Comparison of ENCODE assay signal across 1 cellular context in the genomic region with DNA sequence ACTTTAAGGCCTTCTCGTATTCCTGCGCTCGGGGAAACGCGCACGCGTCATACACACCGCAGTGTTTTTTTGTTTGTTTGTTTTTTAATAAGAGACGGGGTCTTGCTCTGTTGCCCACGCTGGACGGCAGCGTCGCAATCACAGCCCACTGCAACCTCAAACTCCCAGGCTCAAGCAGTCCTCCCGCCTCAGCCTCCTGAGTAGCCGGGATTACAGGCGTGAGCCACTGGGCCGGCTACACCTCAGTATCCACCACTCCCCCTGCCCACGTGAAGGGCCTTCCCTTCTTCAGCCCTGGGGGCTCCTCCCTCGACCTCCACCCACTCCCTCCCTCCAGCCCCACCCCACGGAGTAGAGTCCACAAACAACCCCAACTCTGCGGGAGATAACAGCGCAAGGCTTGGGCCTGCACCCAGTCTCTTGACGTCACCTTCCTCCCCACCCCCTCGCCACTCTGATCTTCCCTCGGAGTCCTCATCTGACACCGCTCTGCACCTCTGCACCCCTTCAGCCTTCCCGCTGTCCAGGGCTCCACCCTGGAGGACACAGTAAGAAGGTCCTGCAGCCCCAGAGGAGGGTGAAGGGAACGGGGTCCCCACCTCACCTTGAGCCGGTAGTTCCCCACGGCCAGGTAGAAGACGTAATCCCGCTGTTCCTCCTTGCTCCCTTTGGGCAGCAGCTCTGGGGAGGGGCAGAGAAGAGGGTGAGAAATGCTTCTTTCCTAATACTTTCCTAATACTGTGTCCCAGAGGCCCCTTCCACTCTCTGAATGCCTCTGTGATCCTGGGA.
TF ChIP-seq lines count a peak whose summit lies in the region.

No MANE protein-coding gene starts in this region.

TF ChIP-seq in K562, 482 proteins besides CTCF, POLR2A, EP300 and RAD21 (continued from another document and continues in another):
- TF ChIP-seq, protein P1, sequence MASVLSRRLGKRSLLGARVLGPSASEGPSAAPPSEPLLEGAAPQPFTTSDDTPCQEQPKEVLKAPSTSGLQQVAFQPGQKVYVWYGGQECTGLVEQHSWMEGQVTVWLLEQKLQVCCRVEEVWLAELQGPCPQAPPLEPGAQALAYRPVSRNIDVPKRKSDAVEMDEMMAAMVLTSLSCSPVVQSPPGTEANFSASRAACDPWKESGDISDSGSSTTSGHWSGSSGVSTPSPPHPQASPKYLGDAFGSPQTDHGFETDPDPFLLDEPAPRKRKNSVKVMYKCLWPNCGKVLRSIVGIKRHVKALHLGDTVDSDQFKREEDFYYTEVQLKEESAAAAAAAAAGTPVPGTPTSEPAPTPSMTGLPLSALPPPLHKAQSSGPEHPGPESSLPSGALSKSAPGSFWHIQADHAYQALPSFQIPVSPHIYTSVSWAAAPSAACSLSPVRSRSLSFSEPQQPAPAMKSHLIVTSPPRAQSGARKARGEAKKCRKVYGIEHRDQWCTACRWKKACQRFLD (CRISPR knock-in tag; IDR thresholded peaks at IDR 0.05) = no peak
- TF ChIP-seq ERF (CRISPR knock-in tag; IDR thresholded peaks at IDR 0.05) (no peak), ZNF282 (CRISPR knock-in tag; IDR thresholded peaks at IDR 0.05) (no peak), SLC30A9 (CRISPR knock-in tag; IDR thresholded peaks at IDR 0.05) (no peak), ZBTB8A (IDR thresholded peaks at IDR 0.05; ENCODE audit: partially characterized antibody) (no peak), SRSF3 (IDR thresholded peaks at IDR 0.05; ENCODE audit: insufficient read depth, low read length) (no peak), ZNF695 (CRISPR knock-in tag; IDR thresholded peaks at IDR 0.05) (no peak), SRSF7 (optimal IDR thresholded peaks at IDR 0.05; ENCODE audit: low read depth, low read length) (no peak), KDM2B (CRISPR knock-in tag; IDR thresholded peaks at IDR 0.05) (no peak), ZFPM2 (CRISPR knock-in tag; IDR thresholded peaks at IDR 0.05) (no peak), ZNF77 (CRISPR knock-in tag; IDR thresholded peaks at IDR 0.05) (no peak), DMBX1 (CRISPR knock-in tag; IDR thresholded peaks at IDR 0.05; ENCODE audit: borderline replicate concordance) (no peak), SP2 (IDR thresholded peaks at IDR 0.05; ENCODE audit: extremely low read depth, low read depth, low read length, poor library complexity, severe bottlenecking) (no peak), GATAD2B (IDR thresholded peaks at IDR 0.05; ENCODE audit: borderline replicate concordance) (no peak), ATF1 (CRISPR knock-in tag; IDR thresholded peaks at IDR 0.05) (no peak), ATF1 (tag; IDR thresholded peaks at IDR 0.05) (peak; percentile 92), SMAD4 (CRISPR knock-in tag; conservative IDR thresholded peaks at IDR 0.05) (no peak), CBFA2T3 (IDR thresholded peaks at IDR 0.05) (peak; percentile 63), TBP (optimal IDR thresholded peaks at IDR 0.05; ENCODE audit: low read depth, low read length) (no peak)
- TF ChIP-seq, protein P2, sequence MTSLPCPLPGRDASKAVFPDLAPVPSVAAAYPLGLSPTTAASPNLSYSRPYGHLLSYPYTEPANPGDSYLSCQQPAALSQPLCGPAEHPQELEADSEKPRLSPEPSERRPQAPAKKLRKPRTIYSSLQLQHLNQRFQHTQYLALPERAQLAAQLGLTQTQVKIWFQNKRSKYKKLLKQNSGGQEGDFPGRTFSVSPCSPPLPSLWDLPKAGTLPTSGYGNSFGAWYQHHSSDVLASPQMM (CRISPR knock-in tag; IDR thresholded peaks at IDR 0.05) = no peak
- TF ChIP-seq, protein P3, sequence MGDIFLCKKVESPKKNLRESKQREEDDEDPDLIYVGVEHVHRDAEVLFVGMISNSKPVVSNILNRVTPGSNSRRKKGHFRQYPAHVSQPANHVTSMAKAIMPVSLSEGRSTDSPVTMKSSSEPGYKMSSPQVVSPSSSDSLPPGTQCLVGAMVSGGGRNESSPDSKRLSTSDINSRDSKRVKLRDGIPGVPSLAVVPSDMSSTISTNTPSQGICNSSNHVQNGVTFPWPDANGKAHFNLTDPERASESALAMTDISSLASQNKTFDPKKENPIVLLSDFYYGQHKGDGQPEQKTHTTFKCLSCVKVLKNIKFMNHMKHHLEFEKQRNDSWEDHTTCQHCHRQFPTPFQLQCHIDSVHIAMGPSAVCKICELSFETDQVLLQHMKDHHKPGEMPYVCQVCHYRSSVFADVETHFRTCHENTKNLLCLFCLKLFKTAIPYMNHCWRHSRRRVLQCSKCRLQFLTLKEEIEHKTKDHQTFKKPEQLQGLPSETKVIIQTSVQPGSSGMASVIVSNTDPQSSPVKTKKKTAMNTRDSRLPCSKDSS (IDR thresholded peaks at IDR 0.05; ENCODE audit: low read depth, partially characterized antibody) = no peak
- TF ChIP-seq, protein P4, sequence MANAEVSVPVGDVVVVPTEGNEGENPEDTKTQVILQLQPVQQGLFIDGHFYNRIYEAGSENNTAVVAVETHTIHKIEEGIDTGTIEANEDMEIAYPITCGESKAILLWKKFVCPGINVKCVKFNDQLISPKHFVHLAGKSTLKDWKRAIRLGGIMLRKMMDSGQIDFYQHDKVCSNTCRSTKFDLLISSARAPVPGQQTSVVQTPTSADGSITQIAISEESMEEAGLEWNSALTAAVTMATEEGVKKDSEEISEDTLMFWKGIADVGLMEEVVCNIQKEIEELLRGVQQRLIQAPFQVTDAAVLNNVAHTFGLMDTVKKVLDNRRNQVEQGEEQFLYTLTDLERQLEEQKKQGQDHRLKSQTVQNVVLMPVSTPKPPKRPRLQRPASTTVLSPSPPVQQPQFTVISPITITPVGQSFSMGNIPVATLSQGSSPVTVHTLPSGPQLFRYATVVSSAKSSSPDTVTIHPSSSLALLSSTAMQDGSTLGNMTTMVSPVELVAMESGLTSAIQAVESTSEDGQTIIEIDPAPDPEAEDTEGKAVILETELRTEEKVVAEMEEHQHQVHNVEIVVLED (CRISPR knock-in tag; IDR thresholded peaks at IDR 0.05) = no peak
- TF ChIP-seq, protein P5, sequence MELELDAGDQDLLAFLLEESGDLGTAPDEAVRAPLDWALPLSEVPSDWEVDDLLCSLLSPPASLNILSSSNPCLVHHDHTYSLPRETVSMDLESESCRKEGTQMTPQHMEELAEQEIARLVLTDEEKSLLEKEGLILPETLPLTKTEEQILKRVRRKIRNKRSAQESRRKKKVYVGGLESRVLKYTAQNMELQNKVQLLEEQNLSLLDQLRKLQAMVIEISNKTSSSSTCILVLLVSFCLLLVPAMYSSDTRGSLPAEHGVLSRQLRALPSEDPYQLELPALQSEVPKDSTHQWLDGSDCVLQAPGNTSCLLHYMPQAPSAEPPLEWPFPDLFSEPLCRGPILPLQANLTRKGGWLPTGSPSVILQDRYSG (tag; conservative IDR thresholded peaks at IDR 0.05; ENCODE audit: low read depth) = no peak
- TF ChIP-seq, protein P6, sequence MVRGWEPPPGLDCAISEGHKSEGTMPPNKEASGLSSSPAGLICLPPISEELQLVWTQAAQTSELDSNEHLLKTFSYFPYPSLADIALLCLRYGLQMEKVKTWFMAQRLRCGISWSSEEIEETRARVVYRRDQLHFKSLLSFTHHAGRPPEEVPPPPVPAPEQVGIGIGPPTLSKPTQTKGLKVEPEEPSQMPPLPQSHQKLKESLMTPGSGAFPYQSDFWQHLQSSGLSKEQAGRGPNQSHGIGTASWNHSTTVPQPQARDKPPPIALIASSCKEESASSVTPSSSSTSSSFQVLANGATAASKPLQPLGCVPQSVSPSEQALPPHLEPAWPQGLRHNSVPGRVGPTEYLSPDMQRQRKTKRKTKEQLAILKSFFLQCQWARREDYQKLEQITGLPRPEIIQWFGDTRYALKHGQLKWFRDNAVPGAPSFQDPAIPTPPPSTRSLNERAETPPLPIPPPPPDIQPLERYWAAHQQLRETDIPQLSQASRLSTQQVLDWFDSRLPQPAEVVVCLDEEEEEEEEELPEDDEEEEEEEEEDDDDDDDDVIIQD (CRISPR knock-in tag; IDR thresholded peaks at IDR 0.05) = no peak
- TF ChIP-seq, protein P7, sequence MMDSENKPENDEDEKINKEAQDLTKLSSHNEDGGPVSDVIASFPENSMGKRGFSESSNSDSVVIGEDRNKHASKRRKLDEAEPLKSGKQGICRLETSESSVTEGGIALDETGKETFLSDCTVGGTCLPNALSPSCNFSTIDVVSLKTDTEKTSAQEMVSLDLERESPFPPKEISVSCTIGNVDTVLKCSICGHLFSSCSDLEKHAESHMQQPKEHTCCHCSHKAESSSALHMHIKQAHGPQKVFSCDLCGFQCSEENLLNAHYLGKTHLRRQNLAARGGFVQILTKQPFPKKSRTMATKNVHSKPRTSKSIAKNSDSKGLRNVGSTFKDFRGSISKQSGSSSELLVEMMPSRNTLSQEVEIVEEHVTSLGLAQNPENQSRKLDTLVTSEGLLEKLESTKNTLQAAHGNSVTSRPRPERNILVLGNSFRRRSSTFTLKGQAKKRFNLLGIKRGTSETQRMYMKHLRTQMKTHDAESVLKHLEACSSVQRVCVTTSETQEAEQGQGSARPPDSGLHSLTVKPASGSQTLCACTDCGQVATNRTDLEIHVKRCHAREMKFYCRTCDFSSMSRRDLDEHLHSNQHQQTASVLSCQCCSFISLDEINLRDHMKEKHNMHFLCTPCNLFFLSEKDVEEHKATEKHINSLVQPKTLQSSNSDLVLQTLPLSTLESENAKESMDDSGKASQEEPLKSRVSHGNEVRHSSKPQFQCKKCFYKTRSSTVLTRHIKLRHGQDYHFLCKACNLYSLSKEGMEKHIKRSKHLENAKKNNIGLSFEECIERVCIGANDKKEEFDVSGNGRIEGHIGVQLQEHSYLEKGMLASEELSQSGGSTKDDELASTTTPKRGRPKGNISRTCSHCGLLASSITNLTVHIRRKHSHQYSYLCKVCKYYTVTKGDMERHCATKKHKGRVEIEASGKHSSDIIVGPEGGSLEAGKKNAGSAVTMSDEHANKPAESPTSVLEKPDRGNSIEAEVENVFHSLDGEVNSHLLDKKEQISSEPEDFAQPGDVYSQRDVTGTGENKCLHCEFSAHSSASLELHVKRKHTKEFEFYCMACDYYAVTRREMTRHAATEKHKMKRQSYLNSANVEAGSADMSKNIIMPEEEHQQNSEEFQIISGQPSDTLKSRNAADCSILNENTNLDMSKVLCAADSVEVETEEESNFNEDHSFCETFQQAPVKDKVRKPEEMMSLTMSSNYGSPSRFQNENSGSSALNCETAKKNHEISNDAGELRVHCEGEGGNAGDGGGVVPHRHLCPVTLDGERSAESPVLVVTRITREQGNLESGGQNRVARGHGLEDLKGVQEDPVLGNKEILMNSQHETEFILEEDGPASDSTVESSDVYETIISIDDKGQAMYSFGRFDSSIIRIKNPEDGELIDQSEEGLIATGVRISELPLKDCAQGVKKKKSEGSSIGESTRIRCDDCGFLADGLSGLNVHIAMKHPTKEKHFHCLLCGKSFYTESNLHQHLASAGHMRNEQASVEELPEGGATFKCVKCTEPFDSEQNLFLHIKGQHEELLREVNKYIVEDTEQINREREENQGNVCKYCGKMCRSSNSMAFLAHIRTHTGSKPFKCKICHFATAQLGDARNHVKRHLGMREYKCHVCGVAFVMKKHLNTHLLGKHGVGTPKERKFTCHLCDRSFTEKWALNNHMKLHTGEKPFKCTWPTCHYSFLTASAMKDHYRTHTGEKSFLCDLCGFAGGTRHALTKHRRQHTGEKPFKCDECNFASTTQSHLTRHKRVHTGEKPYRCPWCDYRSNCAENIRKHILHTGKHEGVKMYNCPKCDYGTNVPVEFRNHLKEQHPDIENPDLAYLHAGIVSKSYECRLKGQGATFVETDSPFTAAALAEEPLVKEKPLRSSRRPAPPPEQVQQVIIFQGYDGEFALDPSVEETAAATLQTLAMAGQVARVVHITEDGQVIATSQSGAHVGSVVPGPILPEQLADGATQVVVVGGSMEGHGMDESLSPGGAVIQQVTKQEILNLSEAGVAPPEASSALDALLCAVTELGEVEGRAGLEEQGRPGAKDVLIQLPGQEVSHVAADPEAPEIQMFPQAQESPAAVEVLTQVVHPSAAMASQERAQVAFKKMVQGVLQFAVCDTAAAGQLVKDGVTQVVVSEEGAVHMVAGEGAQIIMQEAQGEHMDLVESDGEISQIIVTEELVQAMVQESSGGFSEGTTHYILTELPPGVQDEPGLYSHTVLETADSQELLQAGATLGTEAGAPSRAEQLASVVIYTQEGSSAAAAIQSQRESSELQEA (IDR thresholded peaks at IDR 0.05; ENCODE audit: low read depth) = no peak
- TF ChIP-seq, protein P8, sequence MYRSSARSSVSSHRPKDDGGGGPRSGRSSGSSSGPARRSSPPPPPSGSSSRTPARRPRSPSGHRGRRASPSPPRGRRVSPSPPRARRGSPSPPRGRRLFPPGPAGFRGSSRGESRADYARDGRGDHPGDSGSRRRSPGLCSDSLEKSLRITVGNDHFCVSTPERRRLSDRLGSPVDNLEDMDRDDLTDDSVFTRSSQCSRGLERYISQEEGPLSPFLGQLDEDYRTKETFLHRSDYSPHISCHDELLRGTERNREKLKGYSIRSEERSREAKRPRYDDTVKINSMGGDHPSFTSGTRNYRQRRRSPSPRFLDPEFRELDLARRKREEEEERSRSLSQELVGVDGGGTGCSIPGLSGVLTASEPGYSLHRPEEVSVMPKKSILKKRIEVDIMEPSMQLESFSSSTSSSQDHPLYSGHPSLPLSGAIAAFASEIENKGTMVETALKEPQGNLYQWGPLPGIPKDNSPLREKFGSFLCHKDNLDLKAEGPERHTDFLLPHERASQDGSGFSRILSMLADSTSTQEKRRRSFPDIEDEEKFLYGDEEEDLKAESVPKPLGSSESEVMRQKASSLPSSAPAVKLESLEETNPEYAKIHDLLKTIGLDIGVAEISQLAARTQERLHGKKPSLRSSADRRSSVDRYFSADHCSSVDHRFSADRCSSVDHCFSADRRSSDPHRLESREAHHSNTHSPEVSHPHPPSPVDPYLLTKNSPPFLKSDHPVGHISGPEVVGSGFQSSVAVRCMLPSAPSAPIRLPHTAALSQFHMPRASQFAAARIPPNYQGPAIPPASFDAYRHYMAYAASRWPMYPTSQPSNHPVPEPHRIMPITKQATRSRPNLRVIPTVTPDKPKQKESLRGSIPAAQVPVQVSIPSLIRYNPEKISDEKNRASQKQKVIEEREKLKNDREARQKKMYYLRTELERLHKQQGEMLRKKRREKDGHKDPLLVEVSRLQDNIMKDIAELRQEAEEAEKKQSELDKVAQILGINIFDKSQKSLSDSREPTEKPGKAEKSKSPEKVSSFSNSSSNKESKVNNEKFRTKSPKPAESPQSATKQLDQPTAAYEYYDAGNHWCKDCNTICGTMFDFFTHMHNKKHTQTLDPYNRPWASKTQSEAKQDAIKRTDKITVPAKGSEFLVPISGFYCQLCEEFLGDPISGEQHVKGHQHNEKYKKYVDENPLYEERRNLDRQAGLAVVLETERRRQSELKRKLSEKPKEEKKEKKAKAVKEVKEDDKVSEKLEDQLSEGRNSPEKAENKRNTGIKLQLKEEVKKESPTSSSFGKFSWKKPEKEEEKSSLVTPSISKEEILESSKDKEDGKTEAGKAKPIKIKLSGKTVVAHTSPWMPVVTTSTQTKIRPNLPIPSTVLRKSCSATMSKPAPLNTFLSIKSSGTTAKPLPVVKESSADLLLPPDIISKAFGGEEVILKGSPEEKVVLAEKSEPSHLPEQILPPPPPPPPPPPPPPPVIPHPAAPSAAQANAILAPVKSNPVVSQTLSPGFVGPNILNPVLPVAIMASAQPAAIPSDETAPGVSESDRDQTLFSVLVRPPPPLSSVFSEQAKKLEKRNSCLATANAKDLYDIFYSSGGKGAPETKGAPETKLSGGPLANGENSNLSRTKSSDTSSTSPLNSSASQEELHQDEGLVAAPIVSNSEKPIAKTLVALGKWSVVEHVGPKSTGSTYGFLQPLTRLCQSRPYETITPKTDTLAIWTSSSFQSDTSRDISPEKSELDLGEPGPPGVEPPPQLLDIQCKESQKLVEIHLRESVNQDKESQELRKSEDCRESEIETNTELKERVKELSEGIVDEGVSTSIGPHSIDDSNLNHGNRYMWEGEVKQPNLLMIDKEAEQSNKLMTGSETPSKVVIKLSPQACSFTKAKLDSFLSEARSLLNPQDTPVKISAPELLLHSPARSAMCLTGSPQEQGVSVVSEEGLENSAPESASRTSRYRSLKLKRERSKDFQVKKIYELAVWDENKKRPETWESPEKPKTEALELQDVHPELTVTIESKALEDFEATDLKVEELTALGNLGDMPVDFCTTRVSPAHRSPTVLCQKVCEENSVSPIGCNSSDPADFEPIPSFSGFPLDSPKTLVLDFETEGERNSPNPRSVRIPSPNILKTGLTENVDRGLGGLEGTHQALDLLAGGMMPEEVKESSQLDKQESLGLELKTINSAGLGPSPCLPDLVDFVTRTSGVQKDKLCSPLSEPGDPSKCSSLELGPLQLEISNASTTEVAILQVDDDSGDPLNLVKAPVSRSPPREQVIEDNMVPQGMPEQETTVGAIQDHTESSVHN (IDR thresholded peaks at IDR 0.05; ENCODE audit: borderline replicate concordance in 1 of 2, low read depth in 1 of 2) = no peak
